ENCODE assay signal across 8 cellular contexts in genomic region chr13:29707876-29708543, GRCh38.
DNase-seq lines count a peak whose midpoint lies in the region; ATAC-seq and FAIRE-seq lines count a peak whose summit lies in the region.

No MANE protein-coding gene starts in this region.

- peak; percentile 21 for FAIRE-seq in G401.6 (lab: Jason Lieb, UNC)

- ATAC-seq in HG02852 (IDR thresholded peaks at IDR 0.05; ENCODE audit: unreplicated experiment) = peak; percentile 73
- ATAC-seq in left cardiac atrium = peak; percentile 55 to 68
- ATAC-seq in GM18519 (IDR thresholded peaks at IDR 0.05; ENCODE audit: low FRiP score, unreplicated experiment) = no peak

- intact Hi-C loops in left cardiac atrium (cut with DNase I) = loop anchor here (2.0 to 5.0 kb wide), 2 partner anchors 199 to 201 kb away; no protein-coding TSS in a partner anchor

- DNase-seq in RPMI7951 (ENCODE audit: low read depth) (peak; percentile 64), left cardiac atrium (peak; percentile 35), NCI-H510A treated with DMSO at 0.1 percent for 48 hours (lab: John Stamatoyannopoulos, UW) (no peak)
- DNase-seq in activated effector memory CD4-positive, alpha-beta T cell treated with Interleukin-2 at 50 U/mL for 16 hours = peak; percentile 31
- DNase-seq in stimulated activated CD4-positive, alpha-beta T cell treated with anti-CD3 and anti-CD28 coated beads, Interleukin-1b, Interleukin-23, amount 100 ng/mL, for 48 hours = peak; percentile 57
